ENCODE assay signal across 26 cellular contexts in the genomic region with DNA sequence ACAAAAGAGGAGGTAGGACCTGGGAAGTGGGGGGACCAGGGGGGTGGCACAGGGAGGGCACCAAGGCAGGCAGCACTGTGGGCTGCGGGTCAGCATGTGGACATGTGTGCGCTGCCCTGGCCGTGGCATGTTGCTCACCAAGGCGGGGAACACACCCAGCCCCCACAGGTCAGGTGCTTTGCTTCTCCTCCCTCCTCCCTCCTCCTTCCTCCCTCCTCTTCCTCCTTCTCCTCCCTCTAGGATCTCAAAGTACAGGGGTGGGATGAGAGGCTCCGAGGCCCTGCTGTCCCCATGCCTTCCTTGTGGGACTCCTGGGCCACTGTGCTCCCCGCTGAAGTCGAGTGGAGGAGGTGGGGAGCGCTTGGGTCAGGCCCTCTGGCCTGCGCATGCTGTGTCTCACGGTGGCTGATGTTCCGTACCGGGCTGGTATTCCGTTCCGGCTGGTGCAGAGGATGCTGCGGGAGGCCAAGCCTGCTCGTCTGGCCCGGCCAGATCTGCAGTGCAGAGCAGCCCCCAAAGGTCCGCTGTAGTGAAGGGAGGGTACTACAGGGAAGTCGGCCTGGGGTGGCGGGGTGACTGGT. TPM values are rescaled to one million over a fixed set of nuclear protein-coding genes. Genes with fewer than 3 reads are reported as not detected.
A peak's percentile ranks its signal among the peaks of the same experiment; 100 is the strongest.
DNase-seq lines count a peak whose midpoint lies in the region; ATAC-seq and TF ChIP-seq lines count a peak whose summit lies in the region.
"Had no signal": no experiment of that assay in that cellular context is flagged by ENCODE, and none has a peak within 500 bp of the region (broad histone marks: within the 10 kb centered on the region; RNA-seq: fewer than 3 reads in every experiment).

No MANE protein-coding gene starts in this region.

- peaks cover 11 to 100% (median 94%) of the 10 kb centered on the region in 11 experiments; a peak in 20 of 22 replicates for H4K20me1 ChIP-seq in BLaER1 treated with 17β-estradiol and CSF1 and Interleukin-3, amounts not matched to agents 10 nM and 100 nM

- H3K27ac Mint-ChIP-seq in glutamatergic neuron (ENCODE audit: unreplicated experiment): peak overlapping the region; percentile 17
- H3K27ac Mint-ChIP-seq in stimulated activated effector memory CD8-positive, alpha-beta T cell treated with anti-CD3 and anti-CD28 coated beads, Interleukin-12 subunit alpha, Interleukin-12 subunit beta, amount 100 ng/mL, for 72 hours: no peak overlapping the region
- H3K27ac Mint-ChIP-seq: activated naive CD8-positive, alpha-beta T cell treated with anti-CD3 and anti-CD28 coated beads, Interleukin-2, amount 10 ng/mL, durations not matched to agents 7 days and 5 days; activated T-cell treated with anti-CD3 and anti-CD28 coated beads, Interleukin-2, amount 50 U/mL, for 24 hours; natural killer cell had no signal

- H3K9me3 ChIP-seq in BLaER1 treated with 17β-estradiol and CSF1 and Interleukin-3, amounts not matched to agents 10 nM and 100 nM (replicated peaks in 1 of 11): no peaks in the 10 kb centered on the region
- H3K9me3 ChIP-seq in Panc1 (ENCODE audit: control insufficient read depth, insufficient read depth, low read depth, low read length): no peaks in the 10 kb centered on the region
- H3K9me3 ChIP-seq: right lobe of liver, thyroid gland had no signal

- no peak for DNase-seq in Panc1 (ENCODE audit: low read depth, low spot score)
- no peak for DNase-seq in glutamatergic neuron
- DNase-seq in stimulated activated effector memory CD8-positive, alpha-beta T cell treated with anti-CD3 and anti-CD28 coated beads, Interleukin-12 subunit alpha, Interleukin-12 subunit beta, amount 100 ng/mL, for 72 hours (ENCODE audit: low spot score in 2 of 2): no peak
- DNase-seq in retina: no peak
- no peak for DNase-seq in AG08396 (ENCODE audit: low spot score)
- DNase-seq: activated CD4-positive, alpha-beta T cell treated with anti-CD3 and anti-CD28 coated beads, Interleukin-2, amount 10 ng/mL, durations not matched to agents 24 days and 14 days; activated gamma-delta T cell; activated naive CD8-positive, alpha-beta T cell treated with anti-CD3 and anti-CD28 coated beads, Interleukin-2, amount 10 ng/mL, durations not matched to agents 7 days and 5 days; activated T-cell treated with anti-CD3 and anti-CD28 coated beads, Interleukin-2, amount 50 U/mL, for 24 hours; AML-193; central memory CD4-positive, alpha-beta T cell; dermis blood vessel endothelial cell; DMS53; islet precursor cell; left ventricle myocardium superior; natural killer cell; right lobe of liver; stimulated activated naive CD4-positive, alpha-beta T cell; T-helper 2 cell; thyroid gland had no signal

- peaks cover 11% of the 10 kb centered on the region for H3K27me3 Mint-ChIP-seq in glutamatergic neuron (ENCODE audit: unreplicated experiment)
- H3K27me3 Mint-ChIP-seq: activated CD4-positive, alpha-beta T cell treated with anti-CD3 and anti-CD28 coated beads, Interleukin-2, amount 10 ng/mL, durations not matched to agents 24 days and 14 days; activated naive CD8-positive, alpha-beta T cell treated with anti-CD3 and anti-CD28 coated beads, Interleukin-2, amount 10 ng/mL, durations not matched to agents 7 days and 5 days; activated T-cell treated with anti-CD3 and anti-CD28 coated beads, Interleukin-2, amount 50 U/mL, for 24 hours had no signal

- no peak overlapping the region for H3K9ac ChIP-seq in BLaER1 treated with 17β-estradiol and CSF1 and Interleukin-3, amounts not matched to agents 10 nM and 100 nM
- no peak overlapping the region for H3K9ac ChIP-seq in rectal smooth muscle tissue (ENCODE audit: low read length)
- H3K9ac ChIP-seq: parathyroid adenoma had no signal

- H3K4me3 Mint-ChIP-seq in glutamatergic neuron (ENCODE audit: unreplicated experiment): no peak overlapping the region
- H3K4me3 Mint-ChIP-seq in stimulated activated effector memory CD8-positive, alpha-beta T cell treated with anti-CD3 and anti-CD28 coated beads, Interleukin-12 subunit alpha, Interleukin-12 subunit beta, amount 100 ng/mL, for 72 hours: no peak overlapping the region
- H3K4me3 Mint-ChIP-seq: activated naive CD8-positive, alpha-beta T cell treated with anti-CD3 and anti-CD28 coated beads, Interleukin-2, amount 10 ng/mL, durations not matched to agents 7 days and 5 days; activated T-cell treated with anti-CD3 and anti-CD28 coated beads, Interleukin-2, amount 50 U/mL, for 24 hours; natural killer cell had no signal

- no TSS peak for BruUV-seq in Panc1 (replicated peaks; lab: Mats Ljungman, UMichigan)

- peaks cover 11% of the 10 kb centered on the region for H3K9me3 Mint-ChIP-seq in glutamatergic neuron (ENCODE audit: unreplicated experiment)
- no peaks in the 10 kb centered on the region for H3K9me3 Mint-ChIP-seq in stimulated activated effector memory CD8-positive, alpha-beta T cell treated with anti-CD3 and anti-CD28 coated beads, Interleukin-12 subunit alpha, Interleukin-12 subunit beta, amount 100 ng/mL, for 72 hours
- H3K9me3 Mint-ChIP-seq: activated CD4-positive, alpha-beta T cell treated with anti-CD3 and anti-CD28 coated beads, Interleukin-2, amount 10 ng/mL, durations not matched to agents 24 days and 14 days; activated naive CD8-positive, alpha-beta T cell treated with anti-CD3 and anti-CD28 coated beads, Interleukin-2, amount 10 ng/mL, durations not matched to agents 7 days and 5 days; activated T-cell treated with anti-CD3 and anti-CD28 coated beads, Interleukin-2, amount 50 U/mL, for 24 hours; natural killer cell had no signal

- intact Hi-C loops in Panc1 (cut with micrococcal nuclease; ENCODE audit: unreplicated experiment): no loop called here

- H3K4me1 Mint-ChIP-seq in glutamatergic neuron (ENCODE audit: low read depth, unreplicated experiment): peaks cover 60% of the 10 kb centered on the region
- peaks cover 35% of the 10 kb centered on the region for H3K4me1 Mint-ChIP-seq in stimulated activated effector memory CD8-positive, alpha-beta T cell treated with anti-CD3 and anti-CD28 coated beads, Interleukin-12 subunit alpha, Interleukin-12 subunit beta, amount 100 ng/mL, for 72 hours

- peaks cover 53 to 79% (median 61%) of the 10 kb centered on the region in 10 experiments for H3K4me1 ChIP-seq in BLaER1 treated with 17β-estradiol and CSF1 and Interleukin-3, amounts not matched to agents 10 nM and 100 nM
- H3K4me1 ChIP-seq in Panc1 (ENCODE audit: control insufficient read depth, insufficient read depth, low read length): peaks cover 95% of the 10 kb centered on the region
- H3K4me1 ChIP-seq in rectal smooth muscle tissue (ENCODE audit: control insufficient read depth, insufficient read depth, low read length): peaks cover 37% of the 10 kb centered on the region
- H3K4me1 ChIP-seq: right lobe of liver had no signal

- ATAC-seq in Panc1: no peak
- ATAC-seq in stimulated activated effector memory CD8-positive, alpha-beta T cell treated with anti-CD3 and anti-CD28 coated beads, Interleukin-12 subunit alpha, Interleukin-12 subunit beta, amount 100 ng/mL, for 72 hours: no peak
- ATAC-seq in GM21717 (IDR thresholded peaks at IDR 0.05; ENCODE audit: unreplicated experiment): no peak
- ATAC-seq: left ventricle myocardium superior, natural killer cell, Right ventricle myocardium inferior, SK-N-SH treated with all-trans-retinoic acid at 6 μM for 48 hours had no signal

- H3K27me3 ChIP-seq in BLaER1 treated with 17β-estradiol and CSF1 and Interleukin-3, amounts not matched to agents 10 nM and 100 nM: no peaks in the 10 kb centered on the region
- H3K27me3 ChIP-seq in Panc1 (ENCODE audit: control insufficient read depth, insufficient read depth, low read length) (no peaks in the 10 kb centered on the region), rectal smooth muscle tissue (ENCODE audit: control insufficient read depth, insufficient read depth, low read length) (no peaks in the 10 kb centered on the region)
- H3K27me3 ChIP-seq: right lobe of liver, thyroid gland had no signal

- in situ Hi-C loops in Panc1 (cut with HindIII; ENCODE audit: low pct_unique_long_range_greater_than_20kb, low sequenced_read_pairs): no loop called here

- no peak overlapping the region for H3K4me3 ChIP-seq in BLaER1 treated with 17β-estradiol and CSF1 and Interleukin-3, amounts not matched to agents 10 nM and 100 nM
- no peak overlapping the region for H3K4me3 ChIP-seq in Panc1 (ENCODE audit: low read depth in 2 of 2, low read length in 2 of 2)
- H3K4me3 ChIP-seq in rectal smooth muscle tissue (ENCODE audit: low read length): peak overlapping the region; percentile 26
- H3K4me3 ChIP-seq: right lobe of liver, thyroid gland had no signal

- CTCF ChIA-PET in Panc1 (lab: Charles Lee): interaction anchor here (2.4 kb wide), 1 partner anchor 30 kb away, joined by 6 read pairs; no protein-coding TSS in a partner anchor

- peak overlapping the region; percentile 19 to 57 (median 45); a peak in 16 of 22 replicates for H3K4me2 ChIP-seq in BLaER1 treated with 17β-estradiol and CSF1 and Interleukin-3, amounts not matched to agents 10 nM and 100 nM

- no peaks in the 10 kb centered on the region for H3K36me3 Mint-ChIP-seq in glutamatergic neuron (ENCODE audit: unreplicated experiment)
- peaks cover 4% of the 10 kb centered on the region for H3K36me3 Mint-ChIP-seq in stimulated activated effector memory CD8-positive, alpha-beta T cell treated with anti-CD3 and anti-CD28 coated beads, Interleukin-12 subunit alpha, Interleukin-12 subunit beta, amount 100 ng/mL, for 72 hours
- H3K36me3 Mint-ChIP-seq: activated naive CD8-positive, alpha-beta T cell treated with anti-CD3 and anti-CD28 coated beads, Interleukin-2, amount 10 ng/mL, durations not matched to agents 7 days and 5 days; natural killer cell had no signal

- POLR2A ChIA-PET in Panc1 (lab: Charles Lee): no interaction called here

- peaks cover 0 to 14% (median 0%) of the 10 kb centered on the region in 11 experiments; a peak in 3 of 22 replicates for H3K36me3 ChIP-seq in BLaER1 treated with 17β-estradiol and CSF1 and Interleukin-3, amounts not matched to agents 10 nM and 100 nM
- H3K36me3 ChIP-seq in Panc1 (ENCODE audit: control insufficient read depth, insufficient read depth, low read length) (no peaks in the 10 kb centered on the region), rectal smooth muscle tissue (ENCODE audit: control insufficient read depth, insufficient read depth, low read length) (no peaks in the 10 kb centered on the region)
- H3K36me3 ChIP-seq: right lobe of liver, thyroid gland had no signal

- H3K27ac ChIP-seq in BLaER1 treated with 17β-estradiol and CSF1 and Interleukin-3, amounts not matched to agents 10 nM and 100 nM: no peak overlapping the region
- H3K27ac ChIP-seq in Panc1 (ENCODE audit: low read length) (peak overlapping the region; percentile 84), rectal smooth muscle tissue (ENCODE audit: low read depth, low read length) (no peak overlapping the region)
- H3K27ac ChIP-seq: parathyroid adenoma, right lobe of liver had no signal

- TF ChIP-seq CTCF in Panc1 (IDR thresholded peaks at IDR 0.05) (no peak), glutamatergic neuron (IDR thresholded peaks at IDR 0.05; ENCODE audit: partially characterized antibody, unreplicated experiment) (no peak)

RNA-seq across cellular contexts. Expression of gene SPSB1, which starts 26.6 kb away (rescaled TPM):
- 73.7 TPM for total RNA-seq in Panc1 (2021; ENCODE audit: unreplicated experiment)
- polyA plus RNA-seq in Panc1 (2012; ENCODE audit: insufficient read length): 59.2 TPM
- total RNA-seq in glutamatergic neuron (ENCODE audit: unreplicated experiment): 78.6 TPM
